Comparison of ENCODE assay signal across 1 cellular context in genomic region chr20:45318386-45318939, GRCh38.
TF ChIP-seq lines count a peak whose summit lies in the region.

No MANE protein-coding gene starts in this region.

TF ChIP-seq in H1, 55 proteins besides CTCF, POLR2A, EP300 and RAD21:
- TF ChIP-seq TAF1 (IDR thresholded peaks at IDR 0.05; ENCODE audit: low read depth, low read length) (no peak), NANOG (IDR thresholded peaks at IDR 0.05; ENCODE audit: insufficient read depth, low read depth, low read length, poor library complexity, severe bottlenecking) (no peak), POLR2AphosphoS5 (IDR thresholded peaks at IDR 0.05; ENCODE audit: low read depth, low read length) (no peak), EGR1 (IDR thresholded peaks at IDR 0.05; ENCODE audit: borderline replicate concordance, low read depth, low read length) (no peak)
